1 cellular context compared by ENCODE assay signal in the genomic region with DNA sequence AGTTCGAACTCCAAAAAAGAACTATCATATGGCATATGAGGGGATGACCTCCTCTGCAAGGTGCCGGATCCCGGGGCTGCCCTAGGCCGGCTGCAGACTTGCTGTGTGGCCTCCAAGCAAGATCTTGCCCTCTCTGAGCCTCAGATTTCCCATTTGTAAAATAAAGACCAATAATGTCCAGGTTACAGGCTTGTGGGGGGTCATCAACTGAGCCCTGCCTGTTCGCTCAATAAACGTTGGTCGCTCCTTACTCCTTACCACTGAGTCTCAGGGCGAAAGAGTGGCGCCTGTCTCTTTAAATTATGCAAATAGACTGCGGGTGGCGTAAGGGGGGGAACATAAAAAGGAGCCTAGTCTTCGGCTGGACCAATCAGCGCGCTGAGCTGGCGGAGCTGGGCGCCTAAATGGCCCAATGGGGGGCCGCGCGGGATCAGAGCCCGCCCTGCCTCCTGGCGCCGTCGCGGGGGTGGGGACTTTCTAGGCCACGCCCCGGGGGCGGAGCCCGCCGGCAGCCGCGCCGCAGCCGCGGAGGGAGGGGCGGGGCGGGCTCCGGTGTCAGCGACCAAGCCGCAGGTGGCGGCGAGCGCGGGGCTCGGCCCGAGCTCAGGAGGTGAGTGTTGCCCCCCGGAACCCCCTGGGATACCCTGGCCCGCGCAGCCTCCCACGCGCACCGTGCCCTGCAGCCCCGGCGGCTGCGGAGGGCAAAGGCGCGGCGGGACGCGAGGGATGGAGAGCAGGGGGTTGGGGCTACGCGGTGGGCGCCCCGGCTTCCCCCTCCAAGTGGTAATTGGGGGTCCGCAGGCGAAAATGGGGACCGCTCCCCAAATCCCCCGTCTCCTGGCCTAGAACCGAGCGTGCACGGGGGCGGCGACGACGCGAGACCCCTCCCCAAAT.
TF ChIP-seq lines count a peak whose summit lies in the region.

No MANE protein-coding gene starts in this region.

TF ChIP-seq in HepG2, 621 proteins besides CTCF, POLR2A, EP300 and RAD21 (continues in another document):
- TF ChIP-seq ONECUT2 (CRISPR knock-in tag; IDR thresholded peaks at IDR 0.05) = no peak
- no peak for TF ChIP-seq ZNF607 (CRISPR knock-in tag; IDR thresholded peaks at IDR 0.05; ENCODE audit: borderline replicate concordance)
- TF ChIP-seq NFYC (CRISPR knock-in tag; IDR thresholded peaks at IDR 0.05) = peak; percentile 86
- no peak for TF ChIP-seq CCDC6 (CRISPR knock-in tag; IDR thresholded peaks at IDR 0.05)
- TF ChIP-seq MBNL3 (CRISPR knock-in tag; conservative IDR thresholded peaks at IDR 0.05) = no peak
- no peak for TF ChIP-seq ZFP41 (CRISPR knock-in tag; IDR thresholded peaks at IDR 0.05; ENCODE audit: borderline replicate concordance)
- TF ChIP-seq ZNF441 (CRISPR knock-in tag; IDR thresholded peaks at IDR 0.05; ENCODE audit: borderline replicate concordance) = no peak
- no peak for TF ChIP-seq HIVEP1 (CRISPR knock-in tag; IDR thresholded peaks at IDR 0.05)
- no peak for TF ChIP-seq ZNF260 (CRISPR knock-in tag; IDR thresholded peaks at IDR 0.05; ENCODE audit: borderline replicate concordance, low read depth)
- TF ChIP-seq PCBP1 (IDR thresholded peaks at IDR 0.05; ENCODE audit: borderline replicate concordance, low read depth, low read length) = no peak
- TF ChIP-seq, protein P1, sequence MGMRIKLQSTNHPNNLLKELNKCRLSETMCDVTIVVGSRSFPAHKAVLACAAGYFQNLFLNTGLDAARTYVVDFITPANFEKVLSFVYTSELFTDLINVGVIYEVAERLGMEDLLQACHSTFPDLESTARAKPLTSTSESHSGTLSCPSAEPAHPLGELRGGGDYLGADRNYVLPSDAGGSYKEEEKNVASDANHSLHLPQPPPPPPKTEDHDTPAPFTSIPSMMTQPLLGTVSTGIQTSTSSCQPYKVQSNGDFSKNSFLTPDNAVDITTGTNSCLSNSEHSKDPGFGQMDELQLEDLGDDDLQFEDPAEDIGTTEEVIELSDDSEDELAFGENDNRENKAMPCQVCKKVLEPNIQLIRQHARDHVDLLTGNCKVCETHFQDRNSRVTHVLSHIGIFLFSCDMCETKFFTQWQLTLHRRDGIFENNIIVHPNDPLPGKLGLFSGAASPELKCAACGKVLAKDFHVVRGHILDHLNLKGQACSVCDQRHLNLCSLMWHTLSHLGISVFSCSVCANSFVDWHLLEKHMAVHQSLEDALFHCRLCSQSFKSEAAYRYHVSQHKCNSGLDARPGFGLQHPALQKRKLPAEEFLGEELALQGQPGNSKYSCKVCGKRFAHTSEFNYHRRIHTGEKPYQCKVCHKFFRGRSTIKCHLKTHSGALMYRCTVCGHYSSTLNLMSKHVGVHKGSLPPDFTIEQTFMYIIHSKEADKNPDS (CRISPR knock-in tag; IDR thresholded peaks at IDR 0.05) = no peak
- TF ChIP-seq FOXK2 (IDR thresholded peaks at IDR 0.05) = no peak
- no peak for TF ChIP-seq ZNF446 (CRISPR knock-in tag; IDR thresholded peaks at IDR 0.05)
- no peak for TF ChIP-seq ZNF335 (CRISPR knock-in tag; IDR thresholded peaks at IDR 0.05)
- TF ChIP-seq NKX3-1 (CRISPR knock-in tag; IDR thresholded peaks at IDR 0.05) = no peak
- no peak for TF ChIP-seq ZNF354B (CRISPR knock-in tag; IDR thresholded peaks at IDR 0.05)
- no peak for TF ChIP-seq BRD4 (CRISPR knock-in tag; IDR thresholded peaks at IDR 0.05)
- TF ChIP-seq, protein P2, sequence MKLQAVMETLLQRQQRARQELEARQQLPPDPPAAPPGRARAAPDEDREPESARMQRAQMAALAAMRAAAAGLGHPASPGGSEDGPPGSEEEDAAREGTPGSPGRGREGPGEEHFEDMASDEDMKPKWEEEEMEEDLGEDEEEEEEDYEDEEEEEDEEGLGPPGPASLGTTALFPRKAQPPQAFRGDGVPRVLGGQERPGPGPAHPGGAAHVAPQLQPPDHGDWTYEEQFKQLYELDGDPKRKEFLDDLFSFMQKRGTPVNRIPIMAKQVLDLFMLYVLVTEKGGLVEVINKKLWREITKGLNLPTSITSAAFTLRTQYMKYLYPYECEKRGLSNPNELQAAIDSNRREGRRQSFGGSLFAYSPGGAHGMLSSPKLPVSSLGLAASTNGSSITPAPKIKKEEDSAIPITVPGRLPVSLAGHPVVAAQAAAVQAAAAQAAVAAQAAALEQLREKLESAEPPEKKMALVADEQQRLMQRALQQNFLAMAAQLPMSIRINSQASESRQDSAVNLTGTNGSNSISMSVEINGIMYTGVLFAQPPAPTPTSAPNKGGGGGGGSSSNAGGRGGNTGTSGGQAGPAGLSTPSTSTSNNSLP (IDR thresholded peaks at IDR 0.05; ENCODE audit: low read depth, low read length) = no peak
- TF ChIP-seq, protein P3, sequence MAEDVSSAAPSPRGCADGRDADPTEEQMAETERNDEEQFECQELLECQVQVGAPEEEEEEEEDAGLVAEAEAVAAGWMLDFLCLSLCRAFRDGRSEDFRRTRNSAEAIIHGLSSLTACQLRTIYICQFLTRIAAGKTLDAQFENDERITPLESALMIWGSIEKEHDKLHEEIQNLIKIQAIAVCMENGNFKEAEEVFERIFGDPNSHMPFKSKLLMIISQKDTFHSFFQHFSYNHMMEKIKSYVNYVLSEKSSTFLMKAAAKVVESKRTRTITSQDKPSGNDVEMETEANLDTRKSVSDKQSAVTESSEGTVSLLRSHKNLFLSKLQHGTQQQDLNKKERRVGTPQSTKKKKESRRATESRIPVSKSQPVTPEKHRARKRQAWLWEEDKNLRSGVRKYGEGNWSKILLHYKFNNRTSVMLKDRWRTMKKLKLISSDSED (CRISPR knock-in tag; IDR thresholded peaks at IDR 0.05) = no peak
- TF ChIP-seq ZBTB3 (CRISPR knock-in tag; IDR thresholded peaks at IDR 0.05; ENCODE audit: borderline replicate concordance, low read depth) = no peak
- TF ChIP-seq, protein P4, sequence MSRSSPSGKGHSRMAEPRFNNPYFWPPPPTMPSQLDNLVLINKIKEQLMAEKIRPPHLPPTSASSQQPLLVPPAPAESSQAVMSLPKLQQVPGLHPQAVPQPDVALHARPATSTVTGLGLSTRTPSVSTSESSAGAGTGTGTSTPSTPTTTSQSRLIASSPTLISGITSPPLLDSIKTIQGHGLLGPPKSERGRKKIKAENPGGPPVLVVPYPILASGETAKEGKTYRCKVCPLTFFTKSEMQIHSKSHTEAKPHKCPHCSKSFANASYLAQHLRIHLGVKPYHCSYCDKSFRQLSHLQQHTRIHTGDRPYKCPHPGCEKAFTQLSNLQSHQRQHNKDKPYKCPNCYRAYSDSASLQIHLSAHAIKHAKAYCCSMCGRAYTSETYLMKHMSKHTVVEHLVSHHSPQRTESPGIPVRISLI (CRISPR knock-in tag; IDR thresholded peaks at IDR 0.05; ENCODE audit: borderline replicate concordance) = no peak
- TF ChIP-seq, protein P5, sequence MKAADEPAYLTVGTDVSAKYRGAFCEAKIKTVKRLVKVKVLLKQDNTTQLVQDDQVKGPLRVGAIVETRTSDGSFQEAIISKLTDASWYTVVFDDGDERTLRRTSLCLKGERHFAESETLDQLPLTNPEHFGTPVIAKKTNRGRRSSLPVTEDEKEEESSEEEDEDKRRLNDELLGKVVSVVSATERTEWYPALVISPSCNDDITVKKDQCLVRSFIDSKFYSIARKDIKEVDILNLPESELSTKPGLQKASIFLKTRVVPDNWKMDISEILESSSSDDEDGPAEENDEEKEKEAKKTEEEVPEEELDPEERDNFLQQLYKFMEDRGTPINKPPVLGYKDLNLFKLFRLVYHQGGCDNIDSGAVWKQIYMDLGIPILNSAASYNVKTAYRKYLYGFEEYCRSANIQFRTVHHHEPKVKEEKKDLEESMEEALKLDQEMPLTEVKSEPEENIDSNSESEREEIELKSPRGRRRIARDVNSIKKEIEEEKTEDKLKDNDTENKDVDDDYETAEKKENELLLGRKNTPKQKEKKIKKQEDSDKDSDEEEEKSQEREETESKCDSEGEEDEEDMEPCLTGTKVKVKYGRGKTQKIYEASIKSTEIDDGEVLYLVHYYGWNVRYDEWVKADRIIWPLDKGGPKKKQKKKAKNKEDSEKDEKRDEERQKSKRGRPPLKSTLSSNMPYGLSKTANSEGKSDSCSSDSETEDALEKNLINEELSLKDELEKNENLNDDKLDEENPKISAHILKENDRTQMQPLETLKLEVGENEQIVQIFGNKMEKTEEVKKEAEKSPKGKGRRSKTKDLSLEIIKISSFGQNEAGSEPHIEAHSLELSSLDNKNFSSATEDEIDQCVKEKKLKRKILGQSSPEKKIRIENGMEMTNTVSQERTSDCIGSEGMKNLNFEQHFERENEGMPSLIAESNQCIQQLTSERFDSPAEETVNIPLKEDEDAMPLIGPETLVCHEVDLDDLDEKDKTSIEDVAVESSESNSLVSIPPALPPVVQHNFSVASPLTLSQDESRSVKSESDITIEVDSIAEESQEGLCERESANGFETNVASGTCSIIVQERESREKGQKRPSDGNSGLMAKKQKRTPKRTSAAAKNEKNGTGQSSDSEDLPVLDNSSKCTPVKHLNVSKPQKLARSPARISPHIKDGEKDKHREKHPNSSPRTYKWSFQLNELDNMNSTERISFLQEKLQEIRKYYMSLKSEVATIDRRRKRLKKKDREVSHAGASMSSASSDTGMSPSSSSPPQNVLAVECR (CRISPR knock-in tag; IDR thresholded peaks at IDR 0.05; ENCODE audit: borderline replicate concordance) = peak; percentile 37; the same call in 1 of the 2 replicates
- no peak for TF ChIP-seq MTF2 (CRISPR knock-in tag; IDR thresholded peaks at IDR 0.05; ENCODE audit: borderline replicate concordance)
- 0 out of 2 replicates have a peak, but pooled peaks have one; percentile 15 for TF ChIP-seq HDAC2 (CRISPR knock-in tag; IDR thresholded peaks at IDR 0.05)
- TF ChIP-seq ZNF605 (CRISPR knock-in tag; IDR thresholded peaks at IDR 0.05) = 0 out of 2 replicates have a peak, but pooled peaks have one; percentile 26
- TF ChIP-seq AGO2 (optimal IDR thresholded peaks at IDR 0.05; ENCODE audit: low read depth, low read length) = no peak
- TF ChIP-seq, protein P6, sequence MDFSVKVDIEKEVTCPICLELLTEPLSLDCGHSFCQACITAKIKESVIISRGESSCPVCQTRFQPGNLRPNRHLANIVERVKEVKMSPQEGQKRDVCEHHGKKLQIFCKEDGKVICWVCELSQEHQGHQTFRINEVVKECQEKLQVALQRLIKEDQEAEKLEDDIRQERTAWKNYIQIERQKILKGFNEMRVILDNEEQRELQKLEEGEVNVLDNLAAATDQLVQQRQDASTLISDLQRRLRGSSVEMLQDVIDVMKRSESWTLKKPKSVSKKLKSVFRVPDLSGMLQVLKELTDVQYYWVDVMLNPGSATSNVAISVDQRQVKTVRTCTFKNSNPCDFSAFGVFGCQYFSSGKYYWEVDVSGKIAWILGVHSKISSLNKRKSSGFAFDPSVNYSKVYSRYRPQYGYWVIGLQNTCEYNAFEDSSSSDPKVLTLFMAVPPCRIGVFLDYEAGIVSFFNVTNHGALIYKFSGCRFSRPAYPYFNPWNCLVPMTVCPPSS (IDR thresholded peaks at IDR 0.05) = no peak
- TF ChIP-seq, protein P7, sequence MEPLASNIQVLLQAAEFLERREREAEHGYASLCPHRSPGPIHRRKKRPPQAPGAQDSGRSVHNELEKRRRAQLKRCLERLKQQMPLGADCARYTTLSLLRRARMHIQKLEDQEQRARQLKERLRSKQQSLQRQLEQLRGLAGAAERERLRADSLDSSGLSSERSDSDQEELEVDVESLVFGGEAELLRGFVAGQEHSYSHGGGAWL (CRISPR knock-in tag; IDR thresholded peaks at IDR 0.05) = no peak
- TF ChIP-seq, protein P8, sequence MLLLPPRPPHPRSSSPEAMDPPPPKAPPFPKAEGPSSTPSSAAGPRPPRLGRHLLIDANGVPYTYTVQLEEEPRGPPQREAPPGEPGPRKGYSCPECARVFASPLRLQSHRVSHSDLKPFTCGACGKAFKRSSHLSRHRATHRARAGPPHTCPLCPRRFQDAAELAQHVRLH (CRISPR knock-in tag; IDR thresholded peaks at IDR 0.05; ENCODE audit: borderline replicate concordance, low read depth) = no peak
- TF ChIP-seq FOXJ3 (CRISPR knock-in tag; IDR thresholded peaks at IDR 0.05; ENCODE audit: borderline replicate concordance) = no peak
- no peak for TF ChIP-seq ZNF331 (CRISPR knock-in tag; IDR thresholded peaks at IDR 0.05)
- TF ChIP-seq, protein P9, sequence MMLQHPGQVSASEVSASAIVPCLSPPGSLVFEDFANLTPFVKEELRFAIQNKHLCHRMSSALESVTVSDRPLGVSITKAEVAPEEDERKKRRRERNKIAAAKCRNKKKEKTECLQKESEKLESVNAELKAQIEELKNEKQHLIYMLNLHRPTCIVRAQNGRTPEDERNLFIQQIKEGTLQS (CRISPR knock-in tag; IDR thresholded peaks at IDR 0.05) = no peak
- TF ChIP-seq ZNF841 (CRISPR knock-in tag; IDR thresholded peaks at IDR 0.05; ENCODE audit: borderline replicate concordance) = no peak
- TF ChIP-seq SIN3A (IDR thresholded peaks at IDR 0.05; ENCODE audit: borderline replicate concordance, low read depth, low read length) = no peak
- TF ChIP-seq ZNF672 (CRISPR knock-in tag; IDR thresholded peaks at IDR 0.05) = no peak
- TF ChIP-seq ADNP (CRISPR knock-in tag; IDR thresholded peaks at IDR 0.05) = peak; percentile 57; the same call in 1 of the 2 replicates
- TF ChIP-seq ZNF33B (CRISPR knock-in tag; IDR thresholded peaks at IDR 0.05) = no peak
- no peak for TF ChIP-seq REL (CRISPR knock-in tag; conservative IDR thresholded peaks at IDR 0.05)
- TF ChIP-seq, protein P10, sequence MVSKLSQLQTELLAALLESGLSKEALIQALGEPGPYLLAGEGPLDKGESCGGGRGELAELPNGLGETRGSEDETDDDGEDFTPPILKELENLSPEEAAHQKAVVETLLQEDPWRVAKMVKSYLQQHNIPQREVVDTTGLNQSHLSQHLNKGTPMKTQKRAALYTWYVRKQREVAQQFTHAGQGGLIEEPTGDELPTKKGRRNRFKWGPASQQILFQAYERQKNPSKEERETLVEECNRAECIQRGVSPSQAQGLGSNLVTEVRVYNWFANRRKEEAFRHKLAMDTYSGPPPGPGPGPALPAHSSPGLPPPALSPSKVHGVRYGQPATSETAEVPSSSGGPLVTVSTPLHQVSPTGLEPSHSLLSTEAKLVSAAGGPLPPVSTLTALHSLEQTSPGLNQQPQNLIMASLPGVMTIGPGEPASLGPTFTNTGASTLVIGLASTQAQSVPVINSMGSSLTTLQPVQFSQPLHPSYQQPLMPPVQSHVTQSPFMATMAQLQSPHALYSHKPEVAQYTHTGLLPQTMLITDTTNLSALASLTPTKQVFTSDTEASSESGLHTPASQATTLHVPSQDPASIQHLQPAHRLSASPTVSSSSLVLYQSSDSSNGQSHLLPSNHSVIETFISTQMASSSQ (IDR thresholded peaks at IDR 0.05; ENCODE audit: low read depth) = no peak
- TF ChIP-seq, protein P10 (CRISPR knock-in tag; IDR thresholded peaks at IDR 0.05; ENCODE audit: borderline replicate concordance) = no peak
- no peak for TF ChIP-seq BHLHE40 (IDR thresholded peaks at IDR 0.05; ENCODE audit: low read length)
- no peak for TF ChIP-seq GFI1 (CRISPR knock-in tag; IDR thresholded peaks at IDR 0.05; ENCODE audit: borderline replicate concordance)
